1 cellular context compared by ENCODE assay signal in the genomic region with DNA sequence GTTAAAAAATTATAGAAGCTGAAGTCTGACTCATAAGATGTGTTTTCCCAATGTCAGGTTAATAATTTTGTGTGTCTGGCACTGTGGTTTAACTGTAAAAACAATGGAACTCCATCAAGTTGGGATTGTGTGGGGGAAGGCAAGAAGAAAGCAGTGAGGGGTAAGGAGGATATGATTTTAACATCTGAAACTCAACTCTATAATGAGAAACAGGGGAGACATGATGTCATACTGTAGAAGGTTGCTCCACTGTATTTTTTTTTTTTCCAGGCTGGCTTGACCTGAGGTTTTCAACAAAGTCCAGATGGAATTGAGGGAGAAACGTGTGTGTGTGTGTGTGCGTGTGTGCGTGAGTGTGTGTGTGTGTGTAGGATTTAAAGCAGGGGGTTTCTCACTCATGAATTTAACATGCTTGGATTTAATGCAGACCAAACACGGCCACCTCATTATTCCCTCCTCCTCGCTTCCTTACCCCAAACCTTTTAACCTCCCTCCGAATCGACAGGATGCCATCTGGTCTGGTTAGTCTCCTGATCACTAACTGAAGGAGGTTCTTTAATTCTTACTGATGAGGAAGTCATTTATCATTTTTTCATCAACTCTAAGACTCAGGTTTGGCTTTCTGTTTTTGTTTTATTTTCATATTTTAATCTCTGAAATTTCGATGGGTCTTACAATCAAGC.
TF ChIP-seq lines count a peak whose summit lies in the region.

No MANE protein-coding gene starts in this region.

TF ChIP-seq in H1, 55 proteins besides CTCF, POLR2A, EP300 and RAD21:
- TF ChIP-seq, protein P1, sequence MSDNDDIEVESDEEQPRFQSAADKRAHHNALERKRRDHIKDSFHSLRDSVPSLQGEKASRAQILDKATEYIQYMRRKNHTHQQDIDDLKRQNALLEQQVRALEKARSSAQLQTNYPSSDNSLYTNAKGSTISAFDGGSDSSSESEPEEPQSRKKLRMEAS (IDR thresholded peaks at IDR 0.05): no peak
- TF ChIP-seq RFX5 (IDR thresholded peaks at IDR 0.05; ENCODE audit: borderline replicate concordance, low read depth, low read length) (no peak), CTBP2 (IDR thresholded peaks at IDR 0.05; ENCODE audit: borderline replicate concordance, insufficient read depth, insufficient read length, low read length) (no peak), POLR2AphosphoS5 (IDR thresholded peaks at IDR 0.05; ENCODE audit: low read depth, low read length) (no peak), CBX8 (IDR thresholded peaks at IDR 0.05; ENCODE audit: borderline replicate concordance, low read depth, low read length) (no peak), JUN (IDR thresholded peaks at IDR 0.05; ENCODE audit: low read depth, low read length) (no peak), FOSL1 (IDR thresholded peaks at IDR 0.05; ENCODE audit: insufficient read depth, low read depth, low read length) (no peak), SP2 (IDR thresholded peaks at IDR 0.05; ENCODE audit: low read length) (no peak), MAFK (IDR thresholded peaks at IDR 0.05; ENCODE audit: low read depth, low read length) (no peak), EZH2 (IDR thresholded peaks at IDR 0.05; ENCODE audit: low read depth, low read length, severe bottlenecking) (no peak), SIX5 (IDR thresholded peaks at IDR 0.05; ENCODE audit: low read depth, low read length) (no peak), HDAC2 (IDR thresholded peaks at IDR 0.05; ENCODE audit: borderline replicate concordance in 1 of 2, low read depth in 2 of 2, low read length in 2 of 2) (no peak), NANOG (IDR thresholded peaks at IDR 0.05; ENCODE audit: insufficient read depth, low read depth, low read length, poor library complexity, severe bottlenecking) (no peak), KDM5A (IDR thresholded peaks at IDR 0.05; ENCODE audit: low read length) (no peak), RBBP5 (IDR thresholded peaks at IDR 0.05; ENCODE audit: borderline replicate concordance, low read depth, low read length) (no peak), ASH2L (IDR thresholded peaks at IDR 0.05; ENCODE audit: low read length) (no peak), TEAD4 (IDR thresholded peaks at IDR 0.05; ENCODE audit: low read depth, low read length) (no peak)
- TF ChIP-seq, protein P2, sequence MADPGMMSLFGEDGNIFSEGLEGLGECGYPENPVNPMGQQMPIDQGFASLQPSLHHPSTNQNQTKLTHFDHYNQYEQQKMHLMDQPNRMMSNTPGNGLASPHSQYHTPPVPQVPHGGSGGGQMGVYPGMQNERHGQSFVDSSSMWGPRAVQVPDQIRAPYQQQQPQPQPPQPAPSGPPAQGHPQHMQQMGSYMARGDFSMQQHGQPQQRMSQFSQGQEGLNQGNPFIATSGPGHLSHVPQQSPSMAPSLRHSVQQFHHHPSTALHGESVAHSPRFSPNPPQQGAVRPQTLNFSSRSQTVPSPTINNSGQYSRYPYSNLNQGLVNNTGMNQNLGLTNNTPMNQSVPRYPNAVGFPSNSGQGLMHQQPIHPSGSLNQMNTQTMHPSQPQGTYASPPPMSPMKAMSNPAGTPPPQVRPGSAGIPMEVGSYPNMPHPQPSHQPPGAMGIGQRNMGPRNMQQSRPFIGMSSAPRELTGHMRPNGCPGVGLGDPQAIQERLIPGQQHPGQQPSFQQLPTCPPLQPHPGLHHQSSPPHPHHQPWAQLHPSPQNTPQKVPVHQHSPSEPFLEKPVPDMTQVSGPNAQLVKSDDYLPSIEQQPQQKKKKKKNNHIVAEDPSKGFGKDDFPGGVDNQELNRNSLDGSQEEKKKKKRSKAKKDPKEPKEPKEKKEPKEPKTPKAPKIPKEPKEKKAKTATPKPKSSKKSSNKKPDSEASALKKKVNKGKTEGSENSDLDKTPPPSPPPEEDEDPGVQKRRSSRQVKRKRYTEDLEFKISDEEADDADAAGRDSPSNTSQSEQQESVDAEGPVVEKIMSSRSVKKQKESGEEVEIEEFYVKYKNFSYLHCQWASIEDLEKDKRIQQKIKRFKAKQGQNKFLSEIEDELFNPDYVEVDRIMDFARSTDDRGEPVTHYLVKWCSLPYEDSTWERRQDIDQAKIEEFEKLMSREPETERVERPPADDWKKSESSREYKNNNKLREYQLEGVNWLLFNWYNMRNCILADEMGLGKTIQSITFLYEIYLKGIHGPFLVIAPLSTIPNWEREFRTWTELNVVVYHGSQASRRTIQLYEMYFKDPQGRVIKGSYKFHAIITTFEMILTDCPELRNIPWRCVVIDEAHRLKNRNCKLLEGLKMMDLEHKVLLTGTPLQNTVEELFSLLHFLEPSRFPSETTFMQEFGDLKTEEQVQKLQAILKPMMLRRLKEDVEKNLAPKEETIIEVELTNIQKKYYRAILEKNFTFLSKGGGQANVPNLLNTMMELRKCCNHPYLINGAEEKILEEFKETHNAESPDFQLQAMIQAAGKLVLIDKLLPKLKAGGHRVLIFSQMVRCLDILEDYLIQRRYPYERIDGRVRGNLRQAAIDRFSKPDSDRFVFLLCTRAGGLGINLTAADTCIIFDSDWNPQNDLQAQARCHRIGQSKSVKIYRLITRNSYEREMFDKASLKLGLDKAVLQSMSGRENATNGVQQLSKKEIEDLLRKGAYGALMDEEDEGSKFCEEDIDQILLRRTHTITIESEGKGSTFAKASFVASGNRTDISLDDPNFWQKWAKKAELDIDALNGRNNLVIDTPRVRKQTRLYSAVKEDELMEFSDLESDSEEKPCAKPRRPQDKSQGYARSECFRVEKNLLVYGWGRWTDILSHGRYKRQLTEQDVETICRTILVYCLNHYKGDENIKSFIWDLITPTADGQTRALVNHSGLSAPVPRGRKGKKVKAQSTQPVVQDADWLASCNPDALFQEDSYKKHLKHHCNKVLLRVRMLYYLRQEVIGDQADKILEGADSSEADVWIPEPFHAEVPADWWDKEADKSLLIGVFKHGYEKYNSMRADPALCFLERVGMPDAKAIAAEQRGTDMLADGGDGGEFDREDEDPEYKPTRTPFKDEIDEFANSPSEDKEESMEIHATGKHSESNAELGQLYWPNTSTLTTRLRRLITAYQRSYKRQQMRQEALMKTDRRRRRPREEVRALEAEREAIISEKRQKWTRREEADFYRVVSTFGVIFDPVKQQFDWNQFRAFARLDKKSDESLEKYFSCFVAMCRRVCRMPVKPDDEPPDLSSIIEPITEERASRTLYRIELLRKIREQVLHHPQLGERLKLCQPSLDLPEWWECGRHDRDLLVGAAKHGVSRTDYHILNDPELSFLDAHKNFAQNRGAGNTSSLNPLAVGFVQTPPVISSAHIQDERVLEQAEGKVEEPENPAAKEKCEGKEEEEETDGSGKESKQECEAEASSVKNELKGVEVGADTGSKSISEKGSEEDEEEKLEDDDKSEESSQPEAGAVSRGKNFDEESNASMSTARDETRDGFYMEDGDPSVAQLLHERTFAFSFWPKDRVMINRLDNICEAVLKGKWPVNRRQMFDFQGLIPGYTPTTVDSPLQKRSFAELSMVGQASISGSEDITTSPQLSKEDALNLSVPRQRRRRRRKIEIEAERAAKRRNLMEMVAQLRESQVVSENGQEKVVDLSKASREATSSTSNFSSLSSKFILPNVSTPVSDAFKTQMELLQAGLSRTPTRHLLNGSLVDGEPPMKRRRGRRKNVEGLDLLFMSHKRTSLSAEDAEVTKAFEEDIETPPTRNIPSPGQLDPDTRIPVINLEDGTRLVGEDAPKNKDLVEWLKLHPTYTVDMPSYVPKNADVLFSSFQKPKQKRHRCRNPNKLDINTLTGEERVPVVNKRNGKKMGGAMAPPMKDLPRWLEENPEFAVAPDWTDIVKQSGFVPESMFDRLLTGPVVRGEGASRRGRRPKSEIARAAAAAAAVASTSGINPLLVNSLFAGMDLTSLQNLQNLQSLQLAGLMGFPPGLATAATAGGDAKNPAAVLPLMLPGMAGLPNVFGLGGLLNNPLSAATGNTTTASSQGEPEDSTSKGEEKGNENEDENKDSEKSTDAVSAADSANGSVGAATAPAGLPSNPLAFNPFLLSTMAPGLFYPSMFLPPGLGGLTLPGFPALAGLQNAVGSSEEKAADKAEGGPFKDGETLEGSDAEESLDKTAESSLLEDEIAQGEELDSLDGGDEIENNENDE (IDR thresholded peaks at IDR 0.05; ENCODE audit: insufficient replicate concordance, low read length): no peak
- TF ChIP-seq, protein P3, sequence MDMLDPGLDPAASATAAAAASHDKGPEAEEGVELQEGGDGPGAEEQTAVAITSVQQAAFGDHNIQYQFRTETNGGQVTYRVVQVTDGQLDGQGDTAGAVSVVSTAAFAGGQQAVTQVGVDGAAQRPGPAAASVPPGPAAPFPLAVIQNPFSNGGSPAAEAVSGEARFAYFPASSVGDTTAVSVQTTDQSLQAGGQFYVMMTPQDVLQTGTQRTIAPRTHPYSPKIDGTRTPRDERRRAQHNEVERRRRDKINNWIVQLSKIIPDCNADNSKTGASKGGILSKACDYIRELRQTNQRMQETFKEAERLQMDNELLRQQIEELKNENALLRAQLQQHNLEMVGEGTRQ (IDR thresholded peaks at IDR 0.05; ENCODE audit: low read length): no peak
- TF ChIP-seq, protein P4, sequence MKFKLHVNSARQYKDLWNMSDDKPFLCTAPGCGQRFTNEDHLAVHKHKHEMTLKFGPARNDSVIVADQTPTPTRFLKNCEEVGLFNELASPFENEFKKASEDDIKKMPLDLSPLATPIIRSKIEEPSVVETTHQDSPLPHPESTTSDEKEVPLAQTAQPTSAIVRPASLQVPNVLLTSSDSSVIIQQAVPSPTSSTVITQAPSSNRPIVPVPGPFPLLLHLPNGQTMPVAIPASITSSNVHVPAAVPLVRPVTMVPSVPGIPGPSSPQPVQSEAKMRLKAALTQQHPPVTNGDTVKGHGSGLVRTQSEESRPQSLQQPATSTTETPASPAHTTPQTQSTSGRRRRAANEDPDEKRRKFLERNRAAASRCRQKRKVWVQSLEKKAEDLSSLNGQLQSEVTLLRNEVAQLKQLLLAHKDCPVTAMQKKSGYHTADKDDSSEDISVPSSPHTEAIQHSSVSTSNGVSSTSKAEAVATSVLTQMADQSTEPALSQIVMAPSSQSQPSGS (IDR thresholded peaks at IDR 0.05; ENCODE audit: low read length): no peak
